27 cellular contexts compared by ENCODE assay signal in genomic region chr10:124240721-124241350, GRCh38.
DNase-seq lines count a peak whose midpoint lies in the region; ATAC-seq and TF ChIP-seq lines count a peak whose summit lies in the region.
"Had no signal": no experiment of that assay in that cellular context is flagged by ENCODE, and none has a peak within 500 bp of the region (broad histone marks: within the 10 kb centered on the region; RNA-seq: fewer than 3 reads in every experiment).

No MANE protein-coding gene starts in this region.

- peaks cover 0 to 16% (median 9%) of the 10 kb centered on the region in 11 experiments; a peak in 14 of 22 replicates for H3K9me3 ChIP-seq in BLaER1 treated with 17β-estradiol and CSF1 and Interleukin-3, amounts not matched to agents 10 nM and 100 nM (replicated peaks in 1 of 11)
- H3K9me3 ChIP-seq in HUES64 (ENCODE audit: insufficient read depth, low read depth, low read length) (no peaks in the 10 kb centered on the region), ectodermal cell (ENCODE audit: control insufficient read depth, low read length) (no peaks in the 10 kb centered on the region), osteoblast (ENCODE audit: low read depth, low read length) (no peaks in the 10 kb centered on the region)
- H3K9me3 ChIP-seq: adrenal gland, prostate gland, tibial artery had no signal

- WGBS in HUES64, result 35% methylated on average over 18 of the region's 18 CpGs
- WGBS in ectodermal cell, 2 experiments, result 15 to 16% methylated on average over 18 of the region's 18 CpGs

- H3K27ac ChIP-seq in BLaER1 treated with 17β-estradiol and CSF1 and Interleukin-3, amounts not matched to agents 10 nM and 100 nM, result no peak overlapping the region; a peak in 1 of 22 replicates
- H3K27ac ChIP-seq in HUES64 (ENCODE audit: low read depth, low read length) (peak overlapping the region; percentile 57; the same call in 1 of the 2 replicates), ectodermal cell (ENCODE audit: insufficient read depth, low read depth, low read length, poor library complexity, severe bottlenecking) (peak overlapping the region; percentile 40), osteoblast (ENCODE audit: low read depth, low read length) (no peak overlapping the region)
- H3K27ac ChIP-seq: adrenal gland, epithelial cell of prostate, prostate gland, tibial artery had no signal

- no peak overlapping the region for H2AFZ ChIP-seq in osteoblast (ENCODE audit: low read length)

- H3K4me3 ChIP-seq in BLaER1 treated with 17β-estradiol and CSF1 and Interleukin-3, amounts not matched to agents 10 nM and 100 nM, result no peak overlapping the region
- H3K4me3 ChIP-seq in HUES64 (ENCODE audit: low read length) (no peak overlapping the region), ectodermal cell (ENCODE audit: insufficient read depth, low read depth, low read length) (no peak overlapping the region), osteoblast (ENCODE audit: insufficient read depth, low read length) (no peak overlapping the region)
- H3K4me3 ChIP-seq: adrenal gland, prostate gland, tibial artery had no signal

- no peak for ATAC-seq in HG02885 (IDR thresholded peaks at IDR 0.05; ENCODE audit: poor library complexity, unreplicated experiment)
- ATAC-seq: activated CD8-positive, alpha-beta memory T cell treated with anti-CD3 and anti-CD28 coated beads, Interleukin-2, amount 10 ng/mL, durations not matched to agents 7 days and 5 days; activated T-cell treated with anti-CD3 and anti-CD28 coated beads, Interleukin-2, amount 50 U/mL, for 72 hours; stimulated activated naive CD8-positive, alpha-beta T cell treated with anti-CD3 and anti-CD28 coated beads, Interleukin-15, amount 100 ng/mL, for 72 hours had no signal

- no peaks in the 10 kb centered on the region for H4K20me1 ChIP-seq in BLaER1 treated with 17β-estradiol and CSF1 and Interleukin-3, amounts not matched to agents 10 nM and 100 nM
- H4K20me1 ChIP-seq in osteoblast (ENCODE audit: insufficient read depth, low read length), result no peaks in the 10 kb centered on the region

- H3K36me3 ChIP-seq in BLaER1 treated with 17β-estradiol and CSF1 and Interleukin-3, amounts not matched to agents 10 nM and 100 nM, result no peaks in the 10 kb centered on the region
- H3K36me3 ChIP-seq in HUES64 (ENCODE audit: insufficient read depth, low read length), result no peaks in the 10 kb centered on the region
- no peaks in the 10 kb centered on the region for H3K36me3 ChIP-seq in ectodermal cell (ENCODE audit: control insufficient read depth, insufficient read depth, low read length)
- H3K36me3 ChIP-seq in osteoblast (ENCODE audit: insufficient read depth, low read length), result no peaks in the 10 kb centered on the region
- H3K36me3 ChIP-seq: adrenal gland, prostate gland, tibial artery had no signal

- no peaks in the 10 kb centered on the region for H3K79me2 ChIP-seq in osteoblast (ENCODE audit: insufficient read depth, low read length)

- peak overlapping the region in 8 of 11 experiments; percentile 27 to 62 (median 52); a peak in 10 of 22 replicates for H3K4me2 ChIP-seq in BLaER1 treated with 17β-estradiol and CSF1 and Interleukin-3, amounts not matched to agents 10 nM and 100 nM
- H3K4me2 ChIP-seq in osteoblast (ENCODE audit: insufficient read depth, low read length), result no peak overlapping the region

- TF ChIP-seq CTCF in osteoblast (IDR thresholded peaks at IDR 0.05; ENCODE audit: extremely low read depth, low read depth, low read length), result no peak

- peaks cover 17 to 62% (median 54%) of the 10 kb centered on the region in 10 experiments for H3K4me1 ChIP-seq in BLaER1 treated with 17β-estradiol and CSF1 and Interleukin-3, amounts not matched to agents 10 nM and 100 nM
- H3K4me1 ChIP-seq in HUES64 (ENCODE audit: insufficient read depth, low read length), result peaks cover 11% of the 10 kb centered on the region
- H3K4me1 ChIP-seq in ectodermal cell (ENCODE audit: control insufficient read depth, insufficient read depth, low read length), result no peaks in the 10 kb centered on the region
- H3K4me1 ChIP-seq in osteoblast (ENCODE audit: insufficient read depth, low read length), result no peaks in the 10 kb centered on the region
- H3K4me1 ChIP-seq: adrenal gland, prostate gland had no signal

- H3K9ac ChIP-seq in BLaER1 treated with 17β-estradiol and CSF1 and Interleukin-3, amounts not matched to agents 10 nM and 100 nM, result no peak overlapping the region
- no peak overlapping the region for H3K9ac ChIP-seq in HUES64 (ENCODE audit: low read depth, low read length)

- H3K27me3 ChIP-seq in BLaER1 treated with 17β-estradiol and CSF1 and Interleukin-3, amounts not matched to agents 10 nM and 100 nM, result no peaks in the 10 kb centered on the region
- H3K27me3 ChIP-seq in HUES64 (ENCODE audit: insufficient read depth, low read length) (no peaks in the 10 kb centered on the region), ectodermal cell (ENCODE audit: control insufficient read depth, insufficient read depth, low read length, poor library complexity, severe bottlenecking) (no peaks in the 10 kb centered on the region), osteoblast (ENCODE audit: insufficient read depth, low read length) (no peaks in the 10 kb centered on the region)
- H3K27me3 ChIP-seq: adrenal gland, tibial artery had no signal

- DNase-seq in osteoblast (ENCODE audit: insufficient read length, low spot score, missing footprints) (peak; percentile 39), MV-4-11 (lab: John Stamatoyannopoulos, UW) (no peak), NCI-H2107 (lab: John Stamatoyannopoulos, UW) (no peak)
- DNase-seq in stimulated activated CD4-positive, alpha-beta T cell treated with anti-CD3 and anti-CD28 coated beads, Interleukin-4, amount 100 ng/mL, for 1 hour, result no peak
- DNase-seq: activated CD8-positive, alpha-beta memory T cell treated with anti-CD3 and anti-CD28 coated beads, Interleukin-2, amount 10 ng/mL, durations not matched to agents 7 days and 5 days; activated naive CD4-positive, alpha-beta T cell treated with anti-CD3 and anti-CD28 coated beads for 36 hours; activated T-cell treated with anti-CD3 and anti-CD28 coated beads, Interleukin-2, amount 50 U/mL, for 72 hours; DMS53; effector CD8-positive, alpha-beta T cell; GDM1; mammary epithelial cell; NCI-H1694 treated with DMSO at 0.1 percent for 48 hours; NCI-H2171; NCI-H524 treated with DMSO at 0.1 percent for 48 hours; NK-92 treated with Interleukin-12 subunit alpha and Interleukin-12 subunit beta, amount 100 ng/mL, for 24 hours; SIG-M5; stimulated activated naive CD8-positive, alpha-beta T cell treated with anti-CD3 and anti-CD28 coated beads, Interleukin-15, amount 100 ng/mL, for 72 hours; SW 1271; T1000; tibial artery had no signal

Comparison
In these comparisons a context has a peak if more than half of its experiments do, and no peak if none do; other contexts are left out.
1. H3K27ac ChIP-seq: peak in HUES64 (single experiment) and ectodermal cell (single experiment); none in BLaER1 treated with 17β-estradiol and CSF1 and Interleukin-3, amounts not matched to agents 10 nM and 100 nM (0 of 11) and osteoblast (single experiment).